Comparison of ENCODE assay signal across 10 cellular contexts in the genomic region with DNA sequence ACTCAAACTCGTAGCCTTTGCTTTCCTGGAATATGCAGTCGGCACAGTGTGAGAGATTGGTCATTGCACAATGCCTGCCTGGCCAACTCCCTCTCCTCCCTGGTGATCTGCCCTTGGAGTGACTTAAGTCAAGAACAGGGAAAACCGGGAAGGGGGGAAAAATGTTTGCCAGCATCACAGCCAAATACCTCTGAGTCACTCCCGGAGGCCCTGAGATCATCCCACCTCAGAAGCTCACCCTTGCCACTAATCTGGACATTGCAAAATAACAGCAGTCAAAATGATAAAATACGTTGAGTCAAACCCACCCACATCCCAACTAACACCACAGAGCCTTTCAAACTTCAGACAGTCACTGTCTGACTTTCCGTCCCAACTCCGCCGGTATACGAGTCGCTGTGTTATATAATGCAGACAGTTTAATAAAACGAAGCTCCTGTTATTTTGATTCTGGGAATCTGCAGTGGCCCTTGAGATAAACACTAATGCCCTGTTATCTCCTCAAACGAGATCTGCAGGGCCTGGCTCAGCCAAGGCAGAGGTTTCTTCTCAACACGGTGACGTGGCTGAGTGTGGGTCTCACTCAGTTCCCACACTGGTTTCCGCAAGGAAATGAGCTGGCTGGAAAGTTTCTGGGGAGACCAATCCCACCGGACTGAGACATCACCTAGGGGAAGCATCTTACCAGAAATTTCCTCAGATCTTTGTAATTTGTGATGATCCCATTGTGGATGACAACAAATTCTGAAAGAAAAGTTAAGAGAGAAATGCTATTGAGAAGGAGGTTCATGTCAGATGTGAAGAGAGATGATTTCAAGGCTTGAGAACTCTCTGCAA. TPM values are rescaled to one million over a fixed set of nuclear protein-coding genes. Genes with fewer than 3 reads are reported as not detected.
DNase-seq lines count a peak whose midpoint lies in the region; ATAC-seq, FAIRE-seq and TF ChIP-seq lines count a peak whose summit lies in the region.
"Had no signal": no experiment of that assay in that cellular context is flagged by ENCODE, and none has a peak within 500 bp of the region (broad histone marks: within the 10 kb centered on the region; RNA-seq: fewer than 3 reads in every experiment).

No MANE protein-coding gene starts in this region.

- H3K27me3 ChIP-seq in ACC112 (ENCODE audit: insufficient read depth, low read length) (no peaks in the 10 kb centered on the region), endothelial cell of umbilical vein (ENCODE audit: control insufficient read depth in 2 of 2, insufficient read depth in 2 of 2, low read length in 2 of 2) (no peaks in the 10 kb centered on the region)
- H3K27me3 ChIP-seq: BE2C, right lobe of liver had no signal

- no peak for ATAC-seq in GM19395 (IDR thresholded peaks at IDR 0.05; ENCODE audit: unreplicated experiment)

- H3K4me3 ChIP-seq in ACC112 (ENCODE audit: low read depth, low read length), result peak overlapping the region; percentile 46
- no peak overlapping the region for H3K4me3 ChIP-seq in endothelial cell of umbilical vein (replicated peaks in 1 of 3; ENCODE audit: insufficient read depth in 1 of 3, low read depth in 1 of 3, low read length in 3 of 3)
- H3K4me3 ChIP-seq: right lobe of liver had no signal

- no peak for TF ChIP-seq POLR2A in endothelial cell of umbilical vein (IDR thresholded peaks at IDR 0.05; ENCODE audit: low read depth, low read length)

- CTCF ChIA-PET in endothelial cell of umbilical vein (lab: Charles Lee), result interaction anchor here (1.4 to 3.4 kb wide), 7 partner anchors 11 to 140 kb away, joined by 4 to 49 read pairs (median 6); no protein-coding TSS in a partner anchor

- H4K20me1 ChIP-seq in endothelial cell of umbilical vein (replicated peaks; ENCODE audit: control insufficient read depth, extremely low read depth, insufficient read depth, low read length), result no peaks in the 10 kb centered on the region

- no TSS peak for BruUV-seq in endothelial cell of umbilical vein (replicated peaks; lab: Mats Ljungman, UMichigan)

- intact Hi-C loops in endothelial cell of umbilical vein (cut with micrococcal nuclease), result no loop called here

- H3K4me1 ChIP-seq in ACC112 (ENCODE audit: control insufficient read depth, insufficient read depth, low read length, unreplicated experiment) (peaks cover 60% of the 10 kb centered on the region), endothelial cell of umbilical vein (ENCODE audit: control insufficient read depth, extremely low read depth, insufficient read depth, low read length) (peaks cover 9% of the 10 kb centered on the region)
- H3K4me1 ChIP-seq: BE2C, right lobe of liver had no signal

- peak overlapping the region; percentile 3 for H3K4me2 ChIP-seq in endothelial cell of umbilical vein (ENCODE audit: insufficient read depth, low read length)

- H3K79me2 ChIP-seq in ACC112 (ENCODE audit: control insufficient read depth, insufficient read depth, low read length, unreplicated experiment) (no peaks in the 10 kb centered on the region), endothelial cell of umbilical vein (ENCODE audit: control insufficient read depth, insufficient read depth, low read length) (no peaks in the 10 kb centered on the region)

- peak overlapping the region; percentile 33 for H3K9ac ChIP-seq in endothelial cell of umbilical vein (replicated peaks; ENCODE audit: extremely low read depth, insufficient read depth, low read length)

- POLR2A ChIA-PET in endothelial cell of umbilical vein (lab: Charles Lee), result no interaction called here

- no peaks in the 10 kb centered on the region for H3K9me1 ChIP-seq in endothelial cell of umbilical vein (replicated peaks; ENCODE audit: control insufficient read depth, extremely low read depth, insufficient read depth, low read length)

- no peaks in the 10 kb centered on the region for H3K9me3 ChIP-seq in endothelial cell of umbilical vein (replicated peaks; ENCODE audit: control insufficient read depth, insufficient read depth, low read length)
- H3K9me3 ChIP-seq: BE2C, right lobe of liver had no signal

- H2AFZ ChIP-seq in ACC112 (ENCODE audit: low read length, unreplicated experiment), result no peak overlapping the region
- no peak overlapping the region for H2AFZ ChIP-seq in endothelial cell of umbilical vein (ENCODE audit: low read depth, low read length)

- H3K27ac ChIP-seq in ACC112 (ENCODE audit: low read depth, low read length) (peak overlapping the region; percentile 96), endothelial cell of umbilical vein (ENCODE audit: insufficient read depth, low read depth, low read length) (peak overlapping the region; percentile 81)
- H3K27ac ChIP-seq: right lobe of liver had no signal

- peak; percentile 100 for DNase-seq in NCI-H226
- peak; percentile 41 for DNase-seq in endothelial cell of umbilical vein (ENCODE audit: low read depth, low spot score)
- DNase-seq in mucosa of gallbladder (ENCODE audit: low spot score), result peak; percentile 32
- DNase-seq in DMS114 treated with DMSO at 0.1 percent for 48 hours (lab: John Stamatoyannopoulos, UW; ENCODE audit: unreplicated experiment), result no peak
- no peak for DNase-seq in HUDEP-2 (lab: John Stamatoyannopoulos, UW; ENCODE audit: unreplicated experiment in 76 of 76)
- no peak for DNase-seq in activated CD4-positive, alpha-beta T cell treated with anti-CD3 and anti-CD28 coated beads for 48 hours
- DNase-seq: BE2C, right lobe of liver had no signal

- peaks cover 26% of the 10 kb centered on the region for H3K36me3 ChIP-seq in ACC112 (ENCODE audit: insufficient read depth, low read length)
- H3K36me3 ChIP-seq in endothelial cell of umbilical vein (ENCODE audit: control insufficient read depth in 2 of 2, extremely low read depth in 1 of 2, insufficient read depth in 2 of 2, low read length in 2 of 2), result no peaks in the 10 kb centered on the region
- H3K36me3 ChIP-seq: BE2C, right lobe of liver had no signal

- FAIRE-seq in endothelial cell of umbilical vein (lab: Jason Lieb, UNC), result peak; percentile 52

- dilution Hi-C loops in endothelial cell of umbilical vein (cut with MboI; ENCODE audit: extremely low pct_ligation_motif_present, low sequenced_read_pairs), result no loop called here

- TF ChIP-seq CTCF in endothelial cell of umbilical vein (IDR thresholded peaks at IDR 0.05; ENCODE audit: extremely low read depth in 1 of 2, insufficient read depth in 1 of 2, low read depth in 1 of 2, low read length in 2 of 2), result no peak

TF ChIP-seq in endothelial cell of umbilical vein, 7 proteins besides CTCF, POLR2A, EP300 and RAD21:
- peak; percentile 26 for TF ChIP-seq POLR2AphosphoS5 (IDR thresholded peaks at IDR 0.05; ENCODE audit: insufficient read depth, low read depth, low read length)
- TF ChIP-seq, protein P1, sequence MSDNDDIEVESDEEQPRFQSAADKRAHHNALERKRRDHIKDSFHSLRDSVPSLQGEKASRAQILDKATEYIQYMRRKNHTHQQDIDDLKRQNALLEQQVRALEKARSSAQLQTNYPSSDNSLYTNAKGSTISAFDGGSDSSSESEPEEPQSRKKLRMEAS (IDR thresholded peaks at IDR 0.05; ENCODE audit: insufficient read depth, insufficient read length), result no peak
- TF ChIP-seq GATA2 (IDR thresholded peaks at IDR 0.05; ENCODE audit: insufficient read depth, insufficient read length, low read depth, low read length), result peak; percentile 18
TF ChIP-seq in endothelial cell of umbilical vein: peak in this region for 2.

RNA-seq across cellular contexts. Expression of a gene that starts 22.1 kb away (rescaled TPM):
- total RNA-seq in endothelial cell of umbilical vein (4.5 and 5.5 TPM in 2 replicates), mucosa of gallbladder (9.4 TPM)
- 3.2 and 4.3 TPM in 2 replicates for polyA plus RNA-seq in endothelial cell of umbilical vein
- polyA plus RNA-seq in endothelial cell of umbilical vein (2011; cell fraction: cytosol; rRNA removed), result 5.6 and 6.8 TPM in 2 replicates
- polyA plus RNA-seq in endothelial cell of umbilical vein (2011; cell fraction: nucleus; rRNA removed), result 10.1 and 11.1 TPM in 2 replicates
- polyA plus RNA-seq in endothelial cell of umbilical vein (2012), result 6.9 and 7.6 TPM in 2 replicates
- polyA minus RNA-seq in endothelial cell of umbilical vein, result 6.6 and 9.4 TPM in 2 replicates
- polyA minus RNA-seq in endothelial cell of umbilical vein (2011; cell fraction: cytosol; rRNA and poly(A)+ RNA removed), result 6.7 TPM
- polyA minus RNA-seq in endothelial cell of umbilical vein (2011; cell fraction: nucleus; rRNA and poly(A)+ RNA removed), result 5.6 and 7.0 TPM in 2 replicates

RNA-seq across cellular contexts. Expression of a gene that starts 39.1 kb away (rescaled TPM):
- total RNA-seq in endothelial cell of umbilical vein (34.8 and 38.0 TPM in 2 replicates), mucosa of gallbladder (36.1 TPM)
- 16.3 and 24.6 TPM in 2 replicates for polyA plus RNA-seq in endothelial cell of umbilical vein
- 24.8 and 26.0 TPM in 2 replicates for polyA plus RNA-seq in endothelial cell of umbilical vein (2011; cell fraction: cytosol; rRNA removed)
- 23.6 and 29.6 TPM in 2 replicates for polyA plus RNA-seq in endothelial cell of umbilical vein (2011; cell fraction: nucleus; rRNA removed)
- polyA plus RNA-seq in endothelial cell of umbilical vein (2012), result 24.6 and 26.0 TPM in 2 replicates
- 52.6 and 60.9 TPM in 2 replicates for polyA minus RNA-seq in endothelial cell of umbilical vein
- polyA minus RNA-seq in endothelial cell of umbilical vein (2011; cell fraction: cytosol; rRNA and poly(A)+ RNA removed), result 38.9 TPM
- 19.1 and 27.2 TPM in 2 replicates for polyA minus RNA-seq in endothelial cell of umbilical vein (2011; cell fraction: nucleus; rRNA and poly(A)+ RNA removed)

Comparison
In these comparisons a context has a peak if more than half of its experiments do, and no peak if none do; other contexts are left out.
1. DNase-seq: peak in NCI-H226 (single experiment), endothelial cell of umbilical vein (single experiment) and mucosa of gallbladder (single experiment); none in DMS114 treated with DMSO at 0.1 percent for 48 hours (single experiment), HUDEP-2 (0 of 76) and activated CD4-positive, alpha-beta T cell treated with anti-CD3 and anti-CD28 coated beads for 48 hours (single experiment).